In genomic region chr17:63069245-63069644, GRCh38 we compare ENCODE assay signal across 20 cellular contexts.
DNase-seq lines count a peak whose midpoint lies in the region; ATAC-seq, FAIRE-seq and TF ChIP-seq lines count a peak whose summit lies in the region.
"Had no signal": no experiment of that assay in that cellular context is flagged by ENCODE, and none has a peak within 500 bp of the region (broad histone marks: within the 10 kb centered on the region; RNA-seq: fewer than 3 reads in every experiment).

No MANE protein-coding gene starts in this region.

- TF ChIP-seq CTCF in endothelial cell of umbilical vein (IDR thresholded peaks at IDR 0.05; ENCODE audit: extremely low read depth in 1 of 2, insufficient read depth in 1 of 2, low read depth in 1 of 2, low read length in 2 of 2) (no peak), gastroesophageal sphincter (IDR thresholded peaks at IDR 0.05) (no peak)

- CTCF ChIA-PET in endothelial cell of umbilical vein (lab: Charles Lee) = interaction anchor here (1.4 kb wide), 1 partner anchor 337 kb away, joined by 5 read pairs; no protein-coding TSS in a partner anchor

- intact Hi-C loops in endothelial cell of umbilical vein (cut with micrococcal nuclease) = no loop called here
- intact Hi-C loops in activated T-helper 2 cell treated with anti-CD3 and anti-CD28 coated beads, Interferon-gamma antibody, Interleukin-2, Interleukin-4, amounts not matched to agents 10 μg/mL and 5 μg/mL and 100 μg/mL, durations not matched to agents 14 hours and 24 hours and 36 hours (cut with micrococcal nuclease) = no loop called here

- BruUV-seq in endothelial cell of umbilical vein (replicated peaks; lab: Mats Ljungman, UMichigan) = no TSS peak

- no peaks in the 10 kb centered on the region for H3K4me1 ChIP-seq in endothelial cell of umbilical vein (ENCODE audit: control insufficient read depth, extremely low read depth, insufficient read depth, low read length)
- no peaks in the 10 kb centered on the region for H3K4me1 ChIP-seq in gastroesophageal sphincter

- H3K27me3 ChIP-seq in endothelial cell of umbilical vein (ENCODE audit: control insufficient read depth in 2 of 2, insufficient read depth in 2 of 2, low read length in 2 of 2) (no peaks in the 10 kb centered on the region), gastroesophageal sphincter (no peaks in the 10 kb centered on the region)
- H3K27me3 ChIP-seq: BLaER1 treated with 17β-estradiol and CSF1 and Interleukin-3, amounts not matched to agents 10 nM and 100 nM had no signal

- H3K27ac ChIP-seq in endothelial cell of umbilical vein (ENCODE audit: insufficient read depth, low read depth, low read length) (no peak overlapping the region), gastroesophageal sphincter (no peak overlapping the region)
- H3K27ac ChIP-seq: BLaER1 treated with 17β-estradiol and CSF1 and Interleukin-3, amounts not matched to agents 10 nM and 100 nM had no signal

- H3K36me3 ChIP-seq in endothelial cell of umbilical vein (ENCODE audit: control insufficient read depth in 2 of 2, extremely low read depth in 1 of 2, insufficient read depth in 2 of 2, low read length in 2 of 2) (no peaks in the 10 kb centered on the region), gastroesophageal sphincter (no peaks in the 10 kb centered on the region)

- H2AFZ ChIP-seq in endothelial cell of umbilical vein (ENCODE audit: low read depth, low read length) = no peak overlapping the region

- H3K4me2 ChIP-seq in endothelial cell of umbilical vein (ENCODE audit: insufficient read depth, low read length) = no peak overlapping the region

- TF ChIP-seq POLR2A in H54 (IDR thresholded peaks at IDR 0.05; ENCODE audit: low read depth, low read length) = no peak
- no peak for TF ChIP-seq POLR2A in endothelial cell of umbilical vein (IDR thresholded peaks at IDR 0.05; ENCODE audit: low read depth, low read length)
- no peak for TF ChIP-seq POLR2A in gastroesophageal sphincter (IDR thresholded peaks at IDR 0.05)

- H3K27me3 Mint-ChIP-seq in activated T-cell treated with anti-CD3 and anti-CD28 coated beads, Interleukin-2, amount 50 U/mL, for 72 hours (ENCODE audit: low read depth) = no peaks in the 10 kb centered on the region
- H3K27me3 Mint-ChIP-seq in activated T-cell treated with anti-CD3 and anti-CD28 coated beads, Interleukin-2, amount 50 U/mL, for 24 hours = no peaks in the 10 kb centered on the region
- no peaks in the 10 kb centered on the region for H3K27me3 Mint-ChIP-seq in stimulated activated naive CD8-positive, alpha-beta T cell treated with anti-CD3 and anti-CD28 coated beads, Interleukin-15, Interleukin-2, amounts not matched to agents 100 ng/mL and 50 ng/mL, for 24 hours
- H3K27me3 Mint-ChIP-seq in activated T-helper 2 cell treated with anti-CD3 and anti-CD28 coated beads, Interferon-gamma antibody, Interleukin-2, Interleukin-4, amounts not matched to agents 10 μg/mL and 5 μg/mL and 100 μg/mL, durations not matched to agents 14 hours and 24 hours and 36 hours (ENCODE audit: low read depth) = peaks cover 3% of the 10 kb centered on the region

- dilution Hi-C loops in endothelial cell of umbilical vein (cut with MboI; ENCODE audit: extremely low pct_ligation_motif_present, low sequenced_read_pairs) = no loop called here

- H3K79me2 ChIP-seq in endothelial cell of umbilical vein (ENCODE audit: control insufficient read depth, insufficient read depth, low read length) = no peaks in the 10 kb centered on the region

- POLR2A ChIA-PET in endothelial cell of umbilical vein (lab: Charles Lee) = no interaction called here

- no peak overlapping the region for H3K4me3 ChIP-seq in endothelial cell of umbilical vein (replicated peaks in 1 of 3; ENCODE audit: insufficient read depth in 1 of 3, low read depth in 1 of 3, low read length in 3 of 3)
- no peak overlapping the region for H3K4me3 ChIP-seq in gastroesophageal sphincter
- H3K4me3 ChIP-seq: BLaER1 treated with 17β-estradiol and CSF1 and Interleukin-3, amounts not matched to agents 10 nM and 100 nM; GM12878 had no signal

- H3K36me3 Mint-ChIP-seq in activated T-cell treated with anti-CD3 and anti-CD28 coated beads, Interleukin-2, amount 50 U/mL, for 72 hours (ENCODE audit: insufficient read depth in 2 of 2) = no peaks in the 10 kb centered on the region
- H3K36me3 Mint-ChIP-seq in activated T-cell treated with anti-CD3 and anti-CD28 coated beads, Interleukin-2, amount 50 U/mL, for 24 hours (ENCODE audit: low read depth) = no peaks in the 10 kb centered on the region
- no peaks in the 10 kb centered on the region for H3K36me3 Mint-ChIP-seq in stimulated activated naive CD8-positive, alpha-beta T cell treated with anti-CD3 and anti-CD28 coated beads, Interleukin-15, Interleukin-2, amounts not matched to agents 100 ng/mL and 50 ng/mL, for 24 hours (ENCODE audit: low read depth)
- H3K36me3 Mint-ChIP-seq in activated T-helper 2 cell treated with anti-CD3 and anti-CD28 coated beads, Interferon-gamma antibody, Interleukin-2, Interleukin-4, amounts not matched to agents 10 μg/mL and 5 μg/mL and 100 μg/mL, durations not matched to agents 14 hours and 24 hours and 36 hours (ENCODE audit: low read depth) = no peaks in the 10 kb centered on the region
- H3K36me3 Mint-ChIP-seq: CD8-positive, alpha-beta T cell had no signal

- no peak for TF ChIP-seq EP300 in gastroesophageal sphincter (IDR thresholded peaks at IDR 0.05)

- DNase-seq in activated T-cell treated with anti-CD3 and anti-CD28 coated beads, Interleukin-2, amount 50 U/mL, for 72 hours = no peak
- DNase-seq in activated T-cell treated with anti-CD3 and anti-CD28 coated beads, Interleukin-2, amount 50 U/mL, for 24 hours = no peak
- DNase-seq in H54 (ENCODE audit: insufficient read length, low spot score) (no peak), endothelial cell of umbilical vein (ENCODE audit: low read depth, low spot score) (no peak)
- DNase-seq in activated T-helper 2 cell treated with anti-CD3 and anti-CD28 coated beads, Interferon-gamma antibody, Interleukin-2, Interleukin-4, amounts not matched to agents 10 μg/mL and 5 μg/mL and 100 μg/mL, durations not matched to agents 14 hours and 24 hours and 36 hours (ENCODE audit: low spot score) = no peak
- DNase-seq: 8988T; CD8-positive, alpha-beta T cell; COR-L47; DMS 273 treated with DMSO at 0.1 percent for 48 hours; DMS53; DND-41; EL; GOT3; H9 had no signal

- H3K4me3 Mint-ChIP-seq in activated T-cell treated with anti-CD3 and anti-CD28 coated beads, Interleukin-2, amount 50 U/mL, for 72 hours = no peak overlapping the region
- no peak overlapping the region for H3K4me3 Mint-ChIP-seq in activated T-cell treated with anti-CD3 and anti-CD28 coated beads, Interleukin-2, amount 50 U/mL, for 24 hours
- no peak overlapping the region for H3K4me3 Mint-ChIP-seq in stimulated activated naive CD8-positive, alpha-beta T cell treated with anti-CD3 and anti-CD28 coated beads, Interleukin-15, Interleukin-2, amounts not matched to agents 100 ng/mL and 50 ng/mL, for 24 hours
- H3K4me3 Mint-ChIP-seq in activated T-helper 2 cell treated with anti-CD3 and anti-CD28 coated beads, Interferon-gamma antibody, Interleukin-2, Interleukin-4, amounts not matched to agents 10 μg/mL and 5 μg/mL and 100 μg/mL, durations not matched to agents 14 hours and 24 hours and 36 hours (ENCODE audit: low read depth) = no peak overlapping the region
- H3K4me3 Mint-ChIP-seq: B cell; CD8-positive, alpha-beta T cell; H9 had no signal

- H3K9me3 Mint-ChIP-seq in activated T-cell treated with anti-CD3 and anti-CD28 coated beads, Interleukin-2, amount 50 U/mL, for 72 hours = no peaks in the 10 kb centered on the region
- no peaks in the 10 kb centered on the region for H3K9me3 Mint-ChIP-seq in activated T-cell treated with anti-CD3 and anti-CD28 coated beads, Interleukin-2, amount 50 U/mL, for 24 hours
- no peaks in the 10 kb centered on the region for H3K9me3 Mint-ChIP-seq in stimulated activated naive CD8-positive, alpha-beta T cell treated with anti-CD3 and anti-CD28 coated beads, Interleukin-15, Interleukin-2, amounts not matched to agents 100 ng/mL and 50 ng/mL, for 24 hours
- no peaks in the 10 kb centered on the region for H3K9me3 Mint-ChIP-seq in activated T-helper 2 cell treated with anti-CD3 and anti-CD28 coated beads, Interferon-gamma antibody, Interleukin-2, Interleukin-4, amounts not matched to agents 10 μg/mL and 5 μg/mL and 100 μg/mL, durations not matched to agents 14 hours and 24 hours and 36 hours
- H3K9me3 Mint-ChIP-seq: CD8-positive, alpha-beta T cell; H9 had no signal

- no peak overlapping the region for H3K27ac Mint-ChIP-seq in activated T-cell treated with anti-CD3 and anti-CD28 coated beads, Interleukin-2, amount 50 U/mL, for 72 hours
- H3K27ac Mint-ChIP-seq in activated T-cell treated with anti-CD3 and anti-CD28 coated beads, Interleukin-2, amount 50 U/mL, for 24 hours = no peak overlapping the region
- peak overlapping the region; percentile 52 for H3K27ac Mint-ChIP-seq in stimulated activated naive CD8-positive, alpha-beta T cell treated with anti-CD3 and anti-CD28 coated beads, Interleukin-15, Interleukin-2, amounts not matched to agents 100 ng/mL and 50 ng/mL, for 24 hours
- no peak overlapping the region for H3K27ac Mint-ChIP-seq in activated T-helper 2 cell treated with anti-CD3 and anti-CD28 coated beads, Interferon-gamma antibody, Interleukin-2, Interleukin-4, amounts not matched to agents 10 μg/mL and 5 μg/mL and 100 μg/mL, durations not matched to agents 14 hours and 24 hours and 36 hours
- H3K27ac Mint-ChIP-seq: B cell; CD8-positive, alpha-beta T cell; H9 had no signal

- no peak overlapping the region for H3K9ac ChIP-seq in endothelial cell of umbilical vein (replicated peaks; ENCODE audit: extremely low read depth, insufficient read depth, low read length)
- H3K9ac ChIP-seq: BLaER1 treated with 17β-estradiol and CSF1 and Interleukin-3, amounts not matched to agents 10 nM and 100 nM had no signal

- H4K20me1 ChIP-seq in endothelial cell of umbilical vein (replicated peaks; ENCODE audit: control insufficient read depth, extremely low read depth, insufficient read depth, low read length) = no peaks in the 10 kb centered on the region

- peak; percentile 25 to 67 for ATAC-seq in activated T-cell treated with anti-CD3 and anti-CD28 coated beads, Interleukin-2, amount 50 U/mL, for 72 hours (replicated peaks in 1 of 2)
- no peak for ATAC-seq in gastroesophageal sphincter
- ATAC-seq: CD8-positive, alpha-beta T cell; GM12878 had no signal

- peaks cover 2% of the 10 kb centered on the region for H3K9me1 ChIP-seq in endothelial cell of umbilical vein (replicated peaks; ENCODE audit: control insufficient read depth, extremely low read depth, insufficient read depth, low read length)

- peak; percentile 78 for FAIRE-seq in H54 (lab: Jason Lieb, UNC)
- FAIRE-seq in endothelial cell of umbilical vein (lab: Jason Lieb, UNC) = peak; percentile 57
- FAIRE-seq: GM12878, HTR-8/SVneo had no signal

- WGBS in gastroesophageal sphincter (ENCODE audit: low coverage in 1 of 2), 2 donors = 70 to 100% methylated on average over 1 of the region's 1 CpG

- H3K9me3 ChIP-seq in endothelial cell of umbilical vein (replicated peaks; ENCODE audit: control insufficient read depth, insufficient read depth, low read length) = no peaks in the 10 kb centered on the region
- H3K9me3 ChIP-seq in gastroesophageal sphincter = no peaks in the 10 kb centered on the region
- H3K9me3 ChIP-seq: BLaER1 treated with 17β-estradiol and CSF1 and Interleukin-3, amounts not matched to agents 10 nM and 100 nM had no signal

- H3K4me1 Mint-ChIP-seq in activated T-cell treated with anti-CD3 and anti-CD28 coated beads, Interleukin-2, amount 50 U/mL, for 72 hours (ENCODE audit: low read depth) = peaks cover 13% of the 10 kb centered on the region
- H3K4me1 Mint-ChIP-seq in activated T-cell treated with anti-CD3 and anti-CD28 coated beads, Interleukin-2, amount 50 U/mL, for 24 hours (ENCODE audit: low read depth) = peaks cover 29% of the 10 kb centered on the region
- H3K4me1 Mint-ChIP-seq in stimulated activated naive CD8-positive, alpha-beta T cell treated with anti-CD3 and anti-CD28 coated beads, Interleukin-15, Interleukin-2, amounts not matched to agents 100 ng/mL and 50 ng/mL, for 24 hours (ENCODE audit: low read depth) = peaks cover 15% of the 10 kb centered on the region
- H3K4me1 Mint-ChIP-seq in activated T-helper 2 cell treated with anti-CD3 and anti-CD28 coated beads, Interferon-gamma antibody, Interleukin-2, Interleukin-4, amounts not matched to agents 10 μg/mL and 5 μg/mL and 100 μg/mL, durations not matched to agents 14 hours and 24 hours and 36 hours (ENCODE audit: low read depth) = peaks cover 4% of the 10 kb centered on the region
